ENCODE assay signal across 1 cellular context in the genomic region with DNA sequence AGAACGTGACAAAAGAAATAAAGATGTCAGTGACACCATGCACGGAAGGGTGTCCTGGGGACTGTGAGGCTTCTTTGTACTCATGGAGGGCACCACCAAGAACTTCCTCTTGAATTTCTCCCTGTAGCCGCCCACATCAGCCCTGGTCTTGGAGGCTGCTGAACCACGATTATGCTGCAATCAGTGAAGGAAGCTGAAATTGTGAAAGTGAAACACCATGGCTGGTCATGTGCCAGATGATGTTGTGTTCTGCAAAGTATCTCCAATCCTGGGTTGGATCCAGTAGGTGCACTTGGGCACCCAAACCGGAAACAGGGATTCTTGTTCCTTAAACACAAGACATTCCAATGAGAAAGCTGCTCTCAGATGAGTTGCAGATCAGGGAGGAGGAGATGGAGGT.
TF ChIP-seq lines count a peak whose summit lies in the region.

No MANE protein-coding gene starts in this region.

TF ChIP-seq in K562, 482 proteins besides CTCF, POLR2A, EP300 and RAD21 (continued from another document):
- TF ChIP-seq, protein P1, sequence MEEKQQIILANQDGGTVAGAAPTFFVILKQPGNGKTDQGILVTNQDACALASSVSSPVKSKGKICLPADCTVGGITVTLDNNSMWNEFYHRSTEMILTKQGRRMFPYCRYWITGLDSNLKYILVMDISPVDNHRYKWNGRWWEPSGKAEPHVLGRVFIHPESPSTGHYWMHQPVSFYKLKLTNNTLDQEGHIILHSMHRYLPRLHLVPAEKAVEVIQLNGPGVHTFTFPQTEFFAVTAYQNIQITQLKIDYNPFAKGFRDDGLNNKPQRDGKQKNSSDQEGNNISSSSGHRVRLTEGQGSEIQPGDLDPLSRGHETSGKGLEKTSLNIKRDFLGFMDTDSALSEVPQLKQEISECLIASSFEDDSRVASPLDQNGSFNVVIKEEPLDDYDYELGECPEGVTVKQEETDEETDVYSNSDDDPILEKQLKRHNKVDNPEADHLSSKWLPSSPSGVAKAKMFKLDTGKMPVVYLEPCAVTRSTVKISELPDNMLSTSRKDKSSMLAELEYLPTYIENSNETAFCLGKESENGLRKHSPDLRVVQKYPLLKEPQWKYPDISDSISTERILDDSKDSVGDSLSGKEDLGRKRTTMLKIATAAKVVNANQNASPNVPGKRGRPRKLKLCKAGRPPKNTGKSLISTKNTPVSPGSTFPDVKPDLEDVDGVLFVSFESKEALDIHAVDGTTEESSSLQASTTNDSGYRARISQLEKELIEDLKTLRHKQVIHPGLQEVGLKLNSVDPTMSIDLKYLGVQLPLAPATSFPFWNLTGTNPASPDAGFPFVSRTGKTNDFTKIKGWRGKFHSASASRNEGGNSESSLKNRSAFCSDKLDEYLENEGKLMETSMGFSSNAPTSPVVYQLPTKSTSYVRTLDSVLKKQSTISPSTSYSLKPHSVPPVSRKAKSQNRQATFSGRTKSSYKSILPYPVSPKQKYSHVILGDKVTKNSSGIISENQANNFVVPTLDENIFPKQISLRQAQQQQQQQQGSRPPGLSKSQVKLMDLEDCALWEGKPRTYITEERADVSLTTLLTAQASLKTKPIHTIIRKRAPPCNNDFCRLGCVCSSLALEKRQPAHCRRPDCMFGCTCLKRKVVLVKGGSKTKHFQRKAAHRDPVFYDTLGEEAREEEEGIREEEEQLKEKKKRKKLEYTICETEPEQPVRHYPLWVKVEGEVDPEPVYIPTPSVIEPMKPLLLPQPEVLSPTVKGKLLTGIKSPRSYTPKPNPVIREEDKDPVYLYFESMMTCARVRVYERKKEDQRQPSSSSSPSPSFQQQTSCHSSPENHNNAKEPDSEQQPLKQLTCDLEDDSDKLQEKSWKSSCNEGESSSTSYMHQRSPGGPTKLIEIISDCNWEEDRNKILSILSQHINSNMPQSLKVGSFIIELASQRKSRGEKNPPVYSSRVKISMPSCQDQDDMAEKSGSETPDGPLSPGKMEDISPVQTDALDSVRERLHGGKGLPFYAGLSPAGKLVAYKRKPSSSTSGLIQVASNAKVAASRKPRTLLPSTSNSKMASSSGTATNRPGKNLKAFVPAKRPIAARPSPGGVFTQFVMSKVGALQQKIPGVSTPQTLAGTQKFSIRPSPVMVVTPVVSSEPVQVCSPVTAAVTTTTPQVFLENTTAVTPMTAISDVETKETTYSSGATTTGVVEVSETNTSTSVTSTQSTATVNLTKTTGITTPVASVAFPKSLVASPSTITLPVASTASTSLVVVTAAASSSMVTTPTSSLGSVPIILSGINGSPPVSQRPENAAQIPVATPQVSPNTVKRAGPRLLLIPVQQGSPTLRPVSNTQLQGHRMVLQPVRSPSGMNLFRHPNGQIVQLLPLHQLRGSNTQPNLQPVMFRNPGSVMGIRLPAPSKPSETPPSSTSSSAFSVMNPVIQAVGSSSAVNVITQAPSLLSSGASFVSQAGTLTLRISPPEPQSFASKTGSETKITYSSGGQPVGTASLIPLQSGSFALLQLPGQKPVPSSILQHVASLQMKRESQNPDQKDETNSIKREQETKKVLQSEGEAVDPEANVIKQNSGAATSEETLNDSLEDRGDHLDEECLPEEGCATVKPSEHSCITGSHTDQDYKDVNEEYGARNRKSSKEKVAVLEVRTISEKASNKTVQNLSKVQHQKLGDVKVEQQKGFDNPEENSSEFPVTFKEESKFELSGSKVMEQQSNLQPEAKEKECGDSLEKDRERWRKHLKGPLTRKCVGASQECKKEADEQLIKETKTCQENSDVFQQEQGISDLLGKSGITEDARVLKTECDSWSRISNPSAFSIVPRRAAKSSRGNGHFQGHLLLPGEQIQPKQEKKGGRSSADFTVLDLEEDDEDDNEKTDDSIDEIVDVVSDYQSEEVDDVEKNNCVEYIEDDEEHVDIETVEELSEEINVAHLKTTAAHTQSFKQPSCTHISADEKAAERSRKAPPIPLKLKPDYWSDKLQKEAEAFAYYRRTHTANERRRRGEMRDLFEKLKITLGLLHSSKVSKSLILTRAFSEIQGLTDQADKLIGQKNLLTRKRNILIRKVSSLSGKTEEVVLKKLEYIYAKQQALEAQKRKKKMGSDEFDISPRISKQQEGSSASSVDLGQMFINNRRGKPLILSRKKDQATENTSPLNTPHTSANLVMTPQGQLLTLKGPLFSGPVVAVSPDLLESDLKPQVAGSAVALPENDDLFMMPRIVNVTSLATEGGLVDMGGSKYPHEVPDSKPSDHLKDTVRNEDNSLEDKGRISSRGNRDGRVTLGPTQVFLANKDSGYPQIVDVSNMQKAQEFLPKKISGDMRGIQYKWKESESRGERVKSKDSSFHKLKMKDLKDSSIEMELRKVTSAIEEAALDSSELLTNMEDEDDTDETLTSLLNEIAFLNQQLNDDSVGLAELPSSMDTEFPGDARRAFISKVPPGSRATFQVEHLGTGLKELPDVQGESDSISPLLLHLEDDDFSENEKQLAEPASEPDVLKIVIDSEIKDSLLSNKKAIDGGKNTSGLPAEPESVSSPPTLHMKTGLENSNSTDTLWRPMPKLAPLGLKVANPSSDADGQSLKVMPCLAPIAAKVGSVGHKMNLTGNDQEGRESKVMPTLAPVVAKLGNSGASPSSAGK (IDR thresholded peaks at IDR 0.05) = no peak
- TF ChIP-seq TFAM (CRISPR knock-in tag; conservative IDR thresholded peaks at IDR 0.05) (no peak), EP400 (IDR thresholded peaks at IDR 0.05) (no peak), PHF20 (IDR thresholded peaks at IDR 0.05; ENCODE audit: partially characterized antibody) (no peak), NFATC3 (IDR thresholded peaks at IDR 0.05) (no peak), CTBP1 (IDR thresholded peaks at IDR 0.05; ENCODE audit: borderline replicate concordance) (no peak)
